Comparison of ENCODE assay signal across 1 cellular context in the genomic region with DNA sequence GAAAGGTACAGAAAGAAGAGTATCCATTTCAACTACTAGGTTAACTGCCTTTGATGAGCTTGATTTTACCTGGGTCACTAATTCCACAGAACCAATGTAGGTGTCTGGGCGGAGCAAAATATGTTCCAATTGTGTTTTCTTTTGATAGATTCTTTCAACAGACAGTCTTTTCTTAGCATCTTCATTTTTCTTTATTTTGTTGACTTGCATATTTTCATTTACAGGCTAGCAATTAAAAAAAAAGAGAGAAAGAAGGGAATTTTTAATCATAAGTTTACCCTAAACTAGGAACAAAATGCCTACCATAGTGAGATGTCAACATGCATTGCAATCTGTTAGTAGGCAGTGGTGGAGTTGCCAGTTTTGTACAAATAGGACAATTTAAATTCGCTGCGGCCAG.
TF ChIP-seq lines count a peak whose summit lies in the region.

No MANE protein-coding gene starts in this region.

TF ChIP-seq in HepG2, 621 proteins besides CTCF, POLR2A, EP300 and RAD21:
- TF ChIP-seq ATF4 (CRISPR knock-in tag; IDR thresholded peaks at IDR 0.05) (no peak), MAFK (conservative IDR thresholded peaks at IDR 0.05 in 1 of 2, IDR thresholded peaks at IDR 0.05 in 1 of 2; ENCODE audit: low read length in 2 of 2) (peak; percentile 21 to 40; a peak in 2 of 4 replicates), ZSCAN30 (CRISPR knock-in tag; IDR thresholded peaks at IDR 0.05) (no peak), MAFF (IDR thresholded peaks at IDR 0.05; ENCODE audit: low read depth, low read length) (0 out of 2 replicates have a peak, but pooled peaks have one; percentile 6)
